ENCODE assay signal across 31 cellular contexts in genomic region chrX:6614516-6614915, GRCh38.
"Had no signal": no experiment of that assay in that cellular context is flagged by ENCODE, and none has a peak within 500 bp of the region (broad histone marks: within the 10 kb centered on the region; RNA-seq: fewer than 3 reads in every experiment).

No MANE protein-coding gene starts in this region.

- H3K4me3 ChIP-seq: PC-9, SJCRH30, SK-N-MC had no signal

- H3K4me1 ChIP-seq: SJCRH30 had no signal

- ATAC-seq: Panc1, Right ventricle myocardium inferior, SK-N-SH treated with all-trans-retinoic acid at 6 μM for 48 hours, T-cell had no signal

- H3K27ac ChIP-seq: KMS-11, PC-9, RWPE1, SJCRH30, SK-N-MC had no signal

- H3K27ac Mint-ChIP-seq: T-cell had no signal

- H2AFZ ChIP-seq: PC-9 had no signal

- DNase-seq: Karpas-422, MM.1S, MV-4-11, NCI-H1092, NCI-H1105, NCI-H1417 treated with DMSO at 0.1 percent for 48 hours, NCI-H1436 treated with DMSO at 0.1 percent for 48 hours, NCI-H1694 treated with DMSO at 0.1 percent for 48 hours, NCI-H187 treated with DMSO at 0.1 percent for 48 hours, NCI-H2029, NCI-H2081, NCI-H2171 treated with DMSO at 0.1 percent for 48 hours, NCI-H2227 treated with DMSO at 0.1 percent for 48 hours, NCI-H345, NCI-H446, NCI-H510A treated with DMSO at 0.1 percent for 48 hours, NCI-H524 treated with DMSO at 0.1 percent for 48 hours, NCI-H526 treated with DMSO at 0.1 percent for 48 hours, NCI-H774, PC-9, SHP77, SIG-M5, SJCRH30, T-cell had no signal

- H3K36me3 Mint-ChIP-seq: T-cell had no signal

- H3K27me3 Mint-ChIP-seq: T-cell had no signal

- FAIRE-seq: RCC 7860 had no signal

- H3K36me3 ChIP-seq: SJCRH30 had no signal

- H3K9me3 ChIP-seq: SJCRH30 had no signal

- H3K4me1 Mint-ChIP-seq: T-cell had no signal

- H3K27me3 ChIP-seq: SJCRH30 had no signal

- H3K4me2 ChIP-seq: KMS-11, PC-9 had no signal

- H3K4me3 Mint-ChIP-seq: T-cell had no signal

- H3K9ac ChIP-seq: KMS-11 had no signal
